7 cellular contexts compared by ENCODE assay signal in the genomic region with DNA sequence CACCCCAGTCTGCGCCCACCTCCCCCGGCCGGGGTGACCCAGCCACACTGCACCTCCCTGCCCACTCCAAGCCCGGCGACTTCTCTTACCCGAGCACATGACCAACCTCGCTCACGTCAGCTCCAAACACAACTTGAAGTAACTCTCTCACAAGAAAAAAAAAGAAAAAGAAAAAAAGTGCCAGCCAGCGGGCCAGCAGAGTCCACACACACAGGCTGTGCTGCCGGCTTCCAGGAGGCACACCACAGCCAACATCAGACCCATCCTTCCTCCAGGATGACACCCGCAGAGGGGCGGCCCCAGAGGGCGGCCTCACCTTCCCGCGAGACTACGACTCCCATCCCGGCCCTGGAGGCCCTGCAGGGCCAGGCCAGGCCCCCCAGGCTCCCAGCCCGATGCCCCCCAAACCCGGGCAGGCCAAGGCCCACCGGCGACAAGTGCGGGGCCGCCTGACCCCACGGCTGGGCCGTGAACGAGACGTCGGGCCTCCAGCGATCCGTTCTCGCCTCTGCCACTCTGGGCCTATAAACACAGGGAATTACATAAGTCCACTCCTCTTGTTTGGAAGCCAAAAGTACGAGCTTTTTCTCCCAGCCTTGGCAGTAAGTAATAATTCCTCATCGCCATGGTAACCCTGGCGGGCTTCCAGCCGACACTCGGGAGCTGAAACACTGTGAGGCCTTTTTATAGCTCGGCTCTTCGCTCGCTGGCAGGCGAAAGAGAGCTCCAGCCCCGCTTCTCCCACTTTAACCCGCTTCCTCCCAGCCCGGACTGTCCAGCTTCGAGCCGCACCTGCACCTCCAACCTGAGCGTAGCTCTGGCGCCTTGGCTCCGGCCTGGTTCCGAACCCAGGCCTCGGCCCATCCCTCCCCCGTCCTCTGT. TPM values are rescaled to one million over a fixed set of nuclear protein-coding genes. Genes with fewer than 3 reads are reported as not detected.
DNase-seq lines count a peak whose midpoint lies in the region; ATAC-seq, FAIRE-seq and TF ChIP-seq lines count a peak whose summit lies in the region.

No MANE protein-coding gene starts in this region.

- H3K27me3 ChIP-seq in smooth muscle cell (ENCODE audit: low read depth) = no peaks in the 10 kb centered on the region

- no peak for TF ChIP-seq CTCF in HFF-Myc (IDR thresholded peaks at IDR 0.05; ENCODE audit: low read depth, low read length, missing control alignments)
- TF ChIP-seq CTCF in kidney (IDR thresholded peaks at IDR 0.05; ENCODE audit: borderline replicate concordance, extremely low read depth, insufficient read depth) = no peak
- TF ChIP-seq CTCF in smooth muscle cell (IDR thresholded peaks at IDR 0.05; ENCODE audit: borderline replicate concordance, insufficient read depth, poor library complexity, severe bottlenecking) = no peak

- H4K20me1 ChIP-seq in smooth muscle cell (ENCODE audit: low read depth) = peaks cover 56% of the 10 kb centered on the region

- peak; percentile 70 for FAIRE-seq in kidney (lab: Jason Lieb, UNC)

- H3K4me1 ChIP-seq in kidney (ENCODE audit: control insufficient read depth in 1 of 2, insufficient read depth in 1 of 2, low read depth in 1 of 2, low read length in 2 of 2) (peaks cover 39 to 49% of the 10 kb centered on the region in 2 donors), smooth muscle cell (ENCODE audit: low read depth) (peaks cover 29% of the 10 kb centered on the region)

- H3K4me3 ChIP-seq in HFF-Myc (replicated peaks; ENCODE audit: low read depth, low read length) = peak overlapping the region; percentile 58
- peak overlapping the region in 1 of 2 donors; percentile 78 for H3K4me3 ChIP-seq in kidney (ENCODE audit: low read length in 2 of 2)
- peak overlapping the region; percentile 40 for H3K4me3 ChIP-seq in smooth muscle cell

- intact Hi-C loops in kidney (cut with DNase I) = no loop called here

- H3K79me2 ChIP-seq in smooth muscle cell (ENCODE audit: low read depth) = peaks cover 69% of the 10 kb centered on the region

- peaks cover 5 to 9% of the 10 kb centered on the region in 2 donors for H3K36me3 ChIP-seq in kidney (ENCODE audit: control insufficient read depth in 1 of 2, insufficient read depth in 2 of 2, low read length in 2 of 2)
- H3K36me3 ChIP-seq in smooth muscle cell (ENCODE audit: low read depth) = no peaks in the 10 kb centered on the region

- peak overlapping the region; percentile 85 for H3K4me2 ChIP-seq in smooth muscle cell

- WGBS in smooth muscle cell (ENCODE audit: low lambda C conversion rate) = 29% methylated on average over 47 of the region's 51 CpGs

- peak; percentile 99 for DNase-seq in HFF-Myc (ENCODE audit: extremely low read depth, low read depth)
- DNase-seq in NCI-H69 (lab: John Stamatoyannopoulos, UW) = peak; percentile 98
- peak; percentile 90 to 93 for DNase-seq in cerebellar nuclear complex (lab: John Stamatoyannopoulos, UW)
- peak; percentile 99 for DNase-seq in kidney
- DNase-seq in smooth muscle cell (lab: John Stamatoyannopoulos, UW; ENCODE audit: unreplicated experiment) = peak; percentile 93

- H3K9ac ChIP-seq in kidney (ENCODE audit: low read length in 2 of 2) = peak overlapping the region; percentile 26 to 85
- peak overlapping the region; percentile 95 for H3K9ac ChIP-seq in smooth muscle cell (ENCODE audit: low read depth)

- H2AFZ ChIP-seq in smooth muscle cell (ENCODE audit: low read depth) = no peak overlapping the region

- peak overlapping the region; percentile 99 for H3K27ac ChIP-seq in kidney (ENCODE audit: low read depth in 2 of 2, low read length in 2 of 2)
- H3K27ac ChIP-seq in smooth muscle cell (ENCODE audit: low read depth) = peak overlapping the region; percentile 100

- peaks cover 33% of the 10 kb centered on the region for H3F3A ChIP-seq in smooth muscle cell (ENCODE audit: low read depth)

- ATAC-seq in HG03378 (IDR thresholded peaks at IDR 0.05; ENCODE audit: unreplicated experiment) (no peak), HG03460 (IDR thresholded peaks at IDR 0.05; ENCODE audit: unreplicated experiment) (no peak)

- no peaks in the 10 kb centered on the region for H3K9me3 ChIP-seq in kidney (ENCODE audit: control insufficient read depth in 1 of 2, low read length in 2 of 2)
- H3K9me3 ChIP-seq in smooth muscle cell (replicated peaks; ENCODE audit: low read depth) = no peaks in the 10 kb centered on the region

RNA-seq across cellular contexts. Expression of gene NCOR2, which starts 49.1 kb away (rescaled TPM):
- total RNA-seq in kidney (205 TPM), smooth muscle cell (64.1 and 64.7 TPM in 2 replicates)
- polyA plus RNA-seq in kidney (ENCODE audit: insufficient read depth, low read depth, low replicate concordance) (18.7 TPM), smooth muscle cell (164 and 169 TPM in 2 replicates)
